In the genomic region with DNA sequence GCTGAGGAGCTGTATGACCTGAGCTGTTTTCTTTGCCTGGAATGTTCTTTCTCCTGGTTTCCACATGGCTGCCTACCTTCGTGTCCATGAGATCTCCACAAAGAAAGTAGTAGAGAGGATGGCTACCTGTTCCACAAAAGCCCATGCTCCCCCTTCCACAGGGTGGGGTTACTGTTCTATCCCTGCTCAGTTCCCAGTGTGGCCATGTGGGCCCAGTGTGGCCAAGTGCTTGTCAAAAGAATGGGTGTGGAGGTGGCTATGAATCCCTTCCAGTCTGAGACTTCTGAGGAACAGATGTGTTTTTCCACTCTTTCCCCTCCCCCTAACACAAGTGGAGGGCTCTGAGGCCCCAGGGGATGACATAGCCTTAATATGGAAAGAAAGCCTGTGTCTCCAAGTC, we compare ENCODE assay signal across 20 cellular contexts. TPM values are rescaled to one million over a fixed set of nuclear protein-coding genes. Genes with fewer than 3 reads are reported as not detected.
DNase-seq lines count a peak whose midpoint lies in the region; ATAC-seq and TF ChIP-seq lines count a peak whose summit lies in the region.
"Had no signal": no experiment of that assay in that cellular context is flagged by ENCODE, and none has a peak within 500 bp of the region (broad histone marks: within the 10 kb centered on the region; RNA-seq: fewer than 3 reads in every experiment).

No MANE protein-coding gene starts in this region.

- intact Hi-C loops in CD8-positive, alpha-beta T cell (cut with DNase I, micrococcal nuclease), result loop anchor here in 1 of 2 experiments (2.0 kb wide), 2 partner anchors 19 to 25 kb away; no protein-coding TSS in a partner anchor
- intact Hi-C loops in Caco-2 (cut with micrococcal nuclease; ENCODE audit: unreplicated experiment), result no loop called here
- intact Hi-C loops in esophagus squamous epithelium (cut with DNase I), result no loop called here

- POLR2A ChIA-PET in CD8-positive, alpha-beta T cell (lab: Charles Lee), result no interaction called here
- POLR2A ChIA-PET in naive thymus-derived CD8-positive, alpha-beta T cell (lab: Charles Lee), result interaction anchor here (1.5 to 8.9 kb wide), 5 partner anchors 9 to 161 kb away, joined by 3 to 180 read pairs (median 9); partner anchors contain the start of genes HCFC2, HSP90B1 and TDG
- POLR2A ChIA-PET in Caco-2 (lab: Charles Lee), result no interaction called here

- no peak for TF ChIP-seq POLR2A in esophagus squamous epithelium (IDR thresholded peaks at IDR 0.05)
- no peak for TF ChIP-seq POLR2A in tibial nerve (IDR thresholded peaks at IDR 0.05)

- no peak overlapping the region for H3K4me3 Mint-ChIP-seq in CD8-positive, alpha-beta T cell
- H3K4me3 Mint-ChIP-seq in activated naive CD8-positive, alpha-beta T cell treated with anti-CD3 and anti-CD28 coated beads, Interleukin-2, amount 50 U/mL, for 24 hours, result no peak overlapping the region
- H3K4me3 Mint-ChIP-seq in naive thymus-derived CD8-positive, alpha-beta T cell, result peak overlapping the region in 4 of 10 donors; percentile 2 to 54 (median 10)
- no peak overlapping the region for H3K4me3 Mint-ChIP-seq in Caco-2 (ENCODE audit: unreplicated experiment)

- no peaks in the 10 kb centered on the region for H3K27me3 ChIP-seq in CD8-positive, alpha-beta T cell (ENCODE audit: insufficient read depth, low read length)
- H3K27me3 ChIP-seq in Caco-2 (replicated peaks; ENCODE audit: control insufficient read depth, insufficient read depth, low read length) (peaks cover 2% of the 10 kb centered on the region; the same call in 1 of the 2 replicates), esophagus squamous epithelium (no peaks in the 10 kb centered on the region), tibial nerve (no peaks in the 10 kb centered on the region)
- H3K27me3 ChIP-seq: BLaER1 had no signal

- no peaks in the 10 kb centered on the region for H3K9me3 ChIP-seq in CD8-positive, alpha-beta T cell (ENCODE audit: low read length)
- no peaks in the 10 kb centered on the region for H3K9me3 ChIP-seq in Caco-2
- H3K9me3 ChIP-seq in esophagus squamous epithelium, result no peaks in the 10 kb centered on the region
- no peaks in the 10 kb centered on the region for H3K9me3 ChIP-seq in tibial nerve
- H3K9me3 ChIP-seq: HAP-1, SK-N-SH had no signal

- peaks cover 70% of the 10 kb centered on the region for H3K4me1 ChIP-seq in CD8-positive, alpha-beta T cell (ENCODE audit: insufficient read depth, low read length)
- H3K4me1 ChIP-seq in Caco-2, result peaks cover 11% of the 10 kb centered on the region; the same call in 1 of the 2 replicates
- peaks cover 0 to 14% (median 0%) of the 10 kb centered on the region in 3 donors for H3K4me1 ChIP-seq in esophagus squamous epithelium
- no peaks in the 10 kb centered on the region for H3K4me1 ChIP-seq in tibial nerve
- H3K4me1 ChIP-seq: HAP-1 had no signal

- 100% methylated on average over 1 of the region's 1 CpG for WGBS in esophagus squamous epithelium, 2 donors
- 82 to 95% methylated on average over 1 of the region's 1 CpG for WGBS in tibial nerve, 2 donors

- no peak overlapping the region for H3K4me3 ChIP-seq in CD8-positive, alpha-beta T cell (ENCODE audit: low read depth, low read length)
- H3K4me3 ChIP-seq in Caco-2 (ENCODE audit: low read depth, low read length) (no peak overlapping the region), esophagus squamous epithelium (no peak overlapping the region), tibial nerve (no peak overlapping the region)
- H3K4me3 ChIP-seq: BLaER1, GM12878, HAP-1 had no signal

- ATAC-seq in CD8-positive, alpha-beta T cell, result no peak
- no peak for ATAC-seq in activated naive CD8-positive, alpha-beta T cell treated with anti-CD3 and anti-CD28 coated beads, Interleukin-2, amount 50 U/mL, for 24 hours
- no peak for ATAC-seq in naive thymus-derived CD8-positive, alpha-beta T cell
- ATAC-seq: GM12878, Panc1, Right ventricle myocardium inferior had no signal

- no peaks in the 10 kb centered on the region for H3K27me3 Mint-ChIP-seq in CD8-positive, alpha-beta T cell (ENCODE audit: low read depth)
- H3K27me3 Mint-ChIP-seq in activated naive CD8-positive, alpha-beta T cell treated with anti-CD3 and anti-CD28 coated beads, Interleukin-2, amount 50 U/mL, for 24 hours, result no peaks in the 10 kb centered on the region
- H3K27me3 Mint-ChIP-seq in naive thymus-derived CD8-positive, alpha-beta T cell, result no peaks in the 10 kb centered on the region
- peaks cover 13% of the 10 kb centered on the region for H3K27me3 Mint-ChIP-seq in Caco-2 (ENCODE audit: insufficient read depth, unreplicated experiment)

- DNase-seq in NCI-H82 (lab: John Stamatoyannopoulos, UW), result peak; percentile 73
- DNase-seq in NCI-H82 treated with DMSO at 0.1 percent for 48 hours (lab: John Stamatoyannopoulos, UW; ENCODE audit: unreplicated experiment), result no peak
- DNase-seq in CD8-positive, alpha-beta T cell, result no peak
- no peak for DNase-seq in activated naive CD8-positive, alpha-beta T cell treated with anti-CD3 and anti-CD28 coated beads, Interleukin-2, amount 50 U/mL, for 24 hours
- DNase-seq in naive thymus-derived CD8-positive, alpha-beta T cell, result no peak
- DNase-seq in Caco-2, result no peak
- no peak for DNase-seq in esophagus squamous epithelium (lab: John Stamatoyannopoulos, UW)
- DNase-seq in tibial nerve (ENCODE audit: low spot score in 2 of 2), result no peak
- DNase-seq: 8988T, DMS79, NCI-H1436 treated with DMSO at 0.1 percent for 48 hours, NCI-H2081 treated with DMSO at 0.1 percent for 48 hours, NCI-H226, NCI-H748 treated with DMSO at 0.1 percent for 48 hours, SK-N-SH had no signal

- H3K36me3 Mint-ChIP-seq in CD8-positive, alpha-beta T cell, result no peaks in the 10 kb centered on the region
- no peaks in the 10 kb centered on the region for H3K36me3 Mint-ChIP-seq in activated naive CD8-positive, alpha-beta T cell treated with anti-CD3 and anti-CD28 coated beads, Interleukin-2, amount 50 U/mL, for 24 hours (ENCODE audit: low read depth)
- no peaks in the 10 kb centered on the region for H3K36me3 Mint-ChIP-seq in naive thymus-derived CD8-positive, alpha-beta T cell
- H3K36me3 Mint-ChIP-seq in Caco-2 (ENCODE audit: insufficient read depth, unreplicated experiment), result no peaks in the 10 kb centered on the region

- no peaks in the 10 kb centered on the region for H3K9me3 Mint-ChIP-seq in CD8-positive, alpha-beta T cell
- no peaks in the 10 kb centered on the region for H3K9me3 Mint-ChIP-seq in activated naive CD8-positive, alpha-beta T cell treated with anti-CD3 and anti-CD28 coated beads, Interleukin-2, amount 50 U/mL, for 24 hours
- H3K9me3 Mint-ChIP-seq in naive thymus-derived CD8-positive, alpha-beta T cell, result no peaks in the 10 kb centered on the region
- no peaks in the 10 kb centered on the region for H3K9me3 Mint-ChIP-seq in Caco-2 (ENCODE audit: unreplicated experiment)

- no peak for TF ChIP-seq EP300 in tibial nerve (IDR thresholded peaks at IDR 0.05)

- TF ChIP-seq CTCF in CD8-positive, alpha-beta T cell (IDR thresholded peaks at IDR 0.05), result no peak
- no peak for TF ChIP-seq CTCF in Caco-2 (IDR thresholded peaks at IDR 0.05; ENCODE audit: insufficient read depth in 1 of 2, low read depth in 1 of 2, low read length in 1 of 2, severe bottlenecking in 1 of 2, unreplicated experiment in 1 of 2)
- TF ChIP-seq CTCF in esophagus squamous epithelium (IDR thresholded peaks at IDR 0.05), result no peak
- TF ChIP-seq CTCF in tibial nerve (IDR thresholded peaks at IDR 0.05), result no peak

- H3K36me3 ChIP-seq in CD8-positive, alpha-beta T cell (ENCODE audit: insufficient read depth, low read length), result no peaks in the 10 kb centered on the region
- no peaks in the 10 kb centered on the region for H3K36me3 ChIP-seq in Caco-2 (ENCODE audit: control insufficient read depth, insufficient read depth, low read length)
- H3K36me3 ChIP-seq in esophagus squamous epithelium, result no peaks in the 10 kb centered on the region
- H3K36me3 ChIP-seq in tibial nerve, result no peaks in the 10 kb centered on the region
- H3K36me3 ChIP-seq: BLaER1, HAP-1 had no signal

- BruUV-seq in Caco-2 (replicated peaks; lab: Mats Ljungman, UMichigan), result no TSS peak

- no peak overlapping the region for H3K27ac ChIP-seq in CD8-positive, alpha-beta T cell (ENCODE audit: low read depth, low read length)
- H3K27ac ChIP-seq in esophagus squamous epithelium (no peak overlapping the region), tibial nerve (no peak overlapping the region)
- H3K27ac ChIP-seq: BLaER1 had no signal

- CTCF ChIA-PET in CD8-positive, alpha-beta T cell (lab: Charles Lee), result interaction anchor here (2.8 kb wide), 1 partner anchor 26 kb away, joined by 12 read pairs; no protein-coding TSS in a partner anchor
- CTCF ChIA-PET in Caco-2 (lab: Charles Lee), result no interaction called here

- H3K4me1 Mint-ChIP-seq in CD8-positive, alpha-beta T cell (ENCODE audit: low read depth), result peaks cover 80% of the 10 kb centered on the region
- peaks cover 66% of the 10 kb centered on the region for H3K4me1 Mint-ChIP-seq in activated naive CD8-positive, alpha-beta T cell treated with anti-CD3 and anti-CD28 coated beads, Interleukin-2, amount 50 U/mL, for 24 hours
- peaks cover 44 to 86% (median 78%) of the 10 kb centered on the region in 4 donors for H3K4me1 Mint-ChIP-seq in naive thymus-derived CD8-positive, alpha-beta T cell
- peaks cover 7% of the 10 kb centered on the region for H3K4me1 Mint-ChIP-seq in Caco-2 (ENCODE audit: low read depth, unreplicated experiment)

- peak overlapping the region; percentile 86 for H3K27ac Mint-ChIP-seq in CD8-positive, alpha-beta T cell
- H3K27ac Mint-ChIP-seq in activated naive CD8-positive, alpha-beta T cell treated with anti-CD3 and anti-CD28 coated beads, Interleukin-2, amount 50 U/mL, for 24 hours, result peak overlapping the region; percentile 17
- H3K27ac Mint-ChIP-seq in naive thymus-derived CD8-positive, alpha-beta T cell, result peak overlapping the region; percentile 84 to 98 (median 93)
- H3K27ac Mint-ChIP-seq in Caco-2 (ENCODE audit: unreplicated experiment), result no peak overlapping the region

RNA-seq across cellular contexts. Expression of gene HSP90B1, which starts 26.2 kb away (rescaled TPM):
- total RNA-seq in CD8-positive, alpha-beta T cell, result 100 to 1,000 TPM; 173 to 179 TPM
- 100 to 1,000 TPM; 279 to 297 TPM for total RNA-seq in naive thymus-derived CD8-positive, alpha-beta T cell
- polyA plus RNA-seq in naive thymus-derived CD8-positive, alpha-beta T cell, result 100 to 1,000 TPM; 174 to 223 (median 206) TPM
- total RNA-seq in Caco-2 (2022), result 845 and 857 TPM in 2 replicates
- total RNA-seq in esophagus squamous epithelium, result 100 to 1,000 TPM; 206 to 319 (median 209) TPM
- 100 to 1,000 TPM; 213 to 480 (median 250) TPM for total RNA-seq in tibial nerve
